ENCODE assay signal across 1 cellular context in genomic region chr19:57613941-57614743, GRCh38.
TF ChIP-seq lines count a peak whose summit lies in the region.

Gene ZNF134 (plus strand): TSS chr19:57614242. CDS start chr19:57619469, 5,227 bp downstream.

TF ChIP-seq in K562, 482 proteins besides CTCF, POLR2A, EP300 and RAD21 (continued from another document and continues in another):
- TF ChIP-seq ARID3B (CRISPR knock-in tag; IDR thresholded peaks at IDR 0.05; ENCODE audit: borderline replicate concordance) (no peak), NELFE (IDR thresholded peaks at IDR 0.05; ENCODE audit: insufficient read depth, insufficient read length) (no peak), ZEB2 (IDR thresholded peaks at IDR 0.05) (no peak), PHF8 (IDR thresholded peaks at IDR 0.05; ENCODE audit: borderline replicate concordance, low read length) (peak; percentile 90), BCL6 (CRISPR knock-in tag; IDR thresholded peaks at IDR 0.05) (no peak), ZBTB33 (CRISPR knock-in tag; IDR thresholded peaks at IDR 0.05) (peak; percentile 71), ZNF717 (CRISPR knock-in tag; IDR thresholded peaks at IDR 0.05) (no peak), FOXP4 (CRISPR knock-in tag; IDR thresholded peaks at IDR 0.05; ENCODE audit: borderline replicate concordance) (no peak), ZNF79 (CRISPR knock-in tag; IDR thresholded peaks at IDR 0.05; ENCODE audit: low read depth) (no peak), SPI1 (IDR thresholded peaks at IDR 0.05; ENCODE audit: borderline replicate concordance, low read depth, low read length) (0 out of 2 replicates have a peak, but pooled peaks have one; percentile 11), PHF20 (IDR thresholded peaks at IDR 0.05; ENCODE audit: partially characterized antibody) (peak; percentile 68), TAF7 (tag; IDR thresholded peaks at IDR 0.05) (peak; percentile 28; the same call in 1 of the 2 replicates), ZBTB17 (CRISPR knock-in tag; IDR thresholded peaks at IDR 0.05) (no peak), POLR2AphosphoS2 (IDR thresholded peaks at IDR 0.05; ENCODE audit: low read length) (no peak), SMARCA5 (IDR thresholded peaks at IDR 0.05) (no peak), FOXA3 (CRISPR knock-in tag; conservative IDR thresholded peaks at IDR 0.05 in 1 of 2, IDR thresholded peaks at IDR 0.05 in 1 of 2) (no peak), ZNF175 (CRISPR knock-in tag; IDR thresholded peaks at IDR 0.05; ENCODE audit: low read depth) (no peak), E2F8 (IDR thresholded peaks at IDR 0.05; ENCODE audit: low read depth, partially characterized antibody) (peak; percentile 26), MNT (conservative IDR thresholded peaks at IDR 0.05) (peak; percentile 24 to 51; a peak in 2 of 4 replicates), GMEB1 (CRISPR knock-in tag; IDR thresholded peaks at IDR 0.05) (peak; percentile 64), MTF1 (CRISPR knock-in tag; IDR thresholded peaks at IDR 0.05; ENCODE audit: borderline replicate concordance) (no peak), FOXK2 (conservative IDR thresholded peaks at IDR 0.05 in 1 of 2, IDR thresholded peaks at IDR 0.05 in 1 of 2; ENCODE audit: low read depth in 2 of 2) (no peak), HDAC8 (tag; IDR thresholded peaks at IDR 0.05) (no peak), FOXP1 (CRISPR knock-in tag; IDR thresholded peaks at IDR 0.05) (no peak), SUPT5H (IDR thresholded peaks at IDR 0.05) (peak; percentile 63), SREBF1 (IDR thresholded peaks at IDR 0.05; ENCODE audit: borderline replicate concordance, low read depth, low read length) (no peak), GTF2F1 (IDR thresholded peaks at IDR 0.05; ENCODE audit: low read depth, low read length) (no peak), NFE2L1 (tag; IDR thresholded peaks at IDR 0.05; ENCODE audit: borderline replicate concordance, low read depth) (no peak), NR2C2 (CRISPR knock-in tag; IDR thresholded peaks at IDR 0.05) (no peak), NR2C2 (tag; IDR thresholded peaks at IDR 0.05) (peak; percentile 61; the same call in 1 of the 2 replicates), ZNF511 (CRISPR knock-in tag; IDR thresholded peaks at IDR 0.05) (no peak), HEY1 (CRISPR knock-in tag; IDR thresholded peaks at IDR 0.05; ENCODE audit: borderline replicate concordance) (no peak), ETV6 (IDR thresholded peaks at IDR 0.05; ENCODE audit: borderline replicate concordance in 1 of 2, low read depth in 2 of 2, low read length in 1 of 2) (no peak), ETV6 (CRISPR knock-in tag; IDR thresholded peaks at IDR 0.05; ENCODE audit: borderline replicate concordance) (no peak), CBFA2T2 (conservative IDR thresholded peaks at IDR 0.05) (no peak), XRCC5 (IDR thresholded peaks at IDR 0.05; ENCODE audit: low read depth, low read length) (peak; percentile 60; the same call in 1 of the 2 replicates), SMAD4 (CRISPR knock-in tag; conservative IDR thresholded peaks at IDR 0.05) (no peak), MCM5 (IDR thresholded peaks at IDR 0.05; ENCODE audit: low read depth) (no peak), ZNF445 (CRISPR knock-in tag; IDR thresholded peaks at IDR 0.05; ENCODE audit: low read depth) (no peak), NFATC3 (IDR thresholded peaks at IDR 0.05) (no peak), CEBPB (tag; IDR thresholded peaks at IDR 0.05) (no peak), ZBTB43 (CRISPR knock-in tag; IDR thresholded peaks at IDR 0.05) (no peak), ZNF174 (CRISPR knock-in tag; IDR thresholded peaks at IDR 0.05) (no peak), EP400 (IDR thresholded peaks at IDR 0.05) (peak; percentile 65; the same call in 1 of the 2 replicates), TSC22D4 (tag; IDR thresholded peaks at IDR 0.05) (no peak), ETS1 (conservative IDR thresholded peaks at IDR 0.05; ENCODE audit: control insufficient read depth, low read depth, low read length) (0 out of 2 replicates have a peak, but pooled peaks have one; percentile 26), POLR2AphosphoS5 (IDR thresholded peaks at IDR 0.05; ENCODE audit: control insufficient read depth, insufficient read depth, low read depth, low read length) (no peak), RNF2 (IDR thresholded peaks at IDR 0.05) (no peak), GATAD2B (IDR thresholded peaks at IDR 0.05; ENCODE audit: borderline replicate concordance) (no peak), ZNF778 (CRISPR knock-in tag; IDR thresholded peaks at IDR 0.05) (no peak), ZNF644 (tag; IDR thresholded peaks at IDR 0.05; ENCODE audit: low read depth) (no peak), ELK1 (CRISPR knock-in tag; IDR thresholded peaks at IDR 0.05) (no peak), ZNF277 (CRISPR knock-in tag; IDR thresholded peaks at IDR 0.05; ENCODE audit: borderline replicate concordance) (no peak), ZNF121 (CRISPR knock-in tag; conservative IDR thresholded peaks at IDR 0.05) (no peak)
